9 cellular contexts compared by ENCODE assay signal in genomic region chr12:48199784-48200198, GRCh38. TPM values are rescaled to one million over a fixed set of nuclear protein-coding genes. Genes with fewer than 3 reads are reported as not detected.
DNase-seq lines count a peak whose midpoint lies in the region; ATAC-seq and TF ChIP-seq lines count a peak whose summit lies in the region.
"Had no signal": no experiment of that assay in that cellular context is flagged by ENCODE, and none has a peak within 500 bp of the region (broad histone marks: within the 10 kb centered on the region; RNA-seq: fewer than 3 reads in every experiment).

No MANE protein-coding gene starts in this region.

- peaks cover 38% of the 10 kb centered on the region for H3K4me1 Mint-ChIP-seq in dendritic cell treated with granulocyte-macrophage colony-stimulating factor and Interleukin-4, amounts not matched to agents 40 ng/mL and 50 ng/mL, for 4 days (ENCODE audit: low read depth)
- H3K4me1 Mint-ChIP-seq in nephron (peaks cover 32% of the 10 kb centered on the region), endothelial cell (ENCODE audit: unreplicated experiment) (peaks cover 21% of the 10 kb centered on the region)

- H3K4me3 Mint-ChIP-seq in dendritic cell treated with granulocyte-macrophage colony-stimulating factor and Interleukin-4, amounts not matched to agents 40 ng/mL and 50 ng/mL, for 4 days = peak overlapping the region; percentile 87
- H3K4me3 Mint-ChIP-seq in nephron = peak overlapping the region; percentile 77 to 89 (median 86)
- no peak overlapping the region for H3K4me3 Mint-ChIP-seq in endothelial cell (ENCODE audit: unreplicated experiment)

- peaks cover 0 to 23% (median 2%) of the 10 kb centered on the region in 11 experiments; a peak in 6 of 22 replicates for H3K36me3 ChIP-seq in BLaER1 treated with 17β-estradiol and CSF1 and Interleukin-3, amounts not matched to agents 10 nM and 100 nM

- peak overlapping the region; percentile 99 for H3K27ac Mint-ChIP-seq in dendritic cell treated with granulocyte-macrophage colony-stimulating factor and Interleukin-4, amounts not matched to agents 40 ng/mL and 50 ng/mL, for 4 days
- H3K27ac Mint-ChIP-seq in nephron = peak overlapping the region; percentile 80 to 89 (median 88)
- no peak overlapping the region for H3K27ac Mint-ChIP-seq in endothelial cell (ENCODE audit: unreplicated experiment)

- peak overlapping the region in 4 of 10 experiments; percentile 8 to 74 (median 67); a peak in 6 of 20 replicates for H3K4me3 ChIP-seq in BLaER1 treated with 17β-estradiol and CSF1 and Interleukin-3, amounts not matched to agents 10 nM and 100 nM
- H3K4me3 ChIP-seq in HL-60 (replicated peaks; ENCODE audit: insufficient read depth, low read length) = no peak overlapping the region

- peaks cover 3% of the 10 kb centered on the region for H3K27me3 Mint-ChIP-seq in dendritic cell treated with granulocyte-macrophage colony-stimulating factor and Interleukin-4, amounts not matched to agents 40 ng/mL and 50 ng/mL, for 4 days
- H3K27me3 Mint-ChIP-seq in nephron (ENCODE audit: low read depth) (no peaks in the 10 kb centered on the region), endothelial cell (ENCODE audit: unreplicated experiment) (peaks cover 8% of the 10 kb centered on the region)

- peak overlapping the region in 8 of 11 experiments; percentile 4 to 98 (median 66); a peak in 13 of 22 replicates for H3K9ac ChIP-seq in BLaER1 treated with 17β-estradiol and CSF1 and Interleukin-3, amounts not matched to agents 10 nM and 100 nM

- intact Hi-C loops in dendritic cell treated with granulocyte-macrophage colony-stimulating factor and Interleukin-4, amounts not matched to agents 40 ng/mL and 50 ng/mL, for 4 days (cut with micrococcal nuclease) = loop anchor here (2.0 to 5.0 kb wide), 2 partner anchors 138 to 151 kb away; partner anchors contain the start of gene ZNF641

- H3K4me2 ChIP-seq in BLaER1 treated with 17β-estradiol and CSF1 and Interleukin-3, amounts not matched to agents 10 nM and 100 nM = peak overlapping the region; percentile 83 to 97 (median 90)

- H3K27me3 ChIP-seq in BLaER1 treated with 17β-estradiol and CSF1 and Interleukin-3, amounts not matched to agents 10 nM and 100 nM = no peaks in the 10 kb centered on the region
- no peaks in the 10 kb centered on the region for H3K27me3 ChIP-seq in HL-60 (ENCODE audit: insufficient read depth, poor library complexity, severe bottlenecking)

- DNase-seq in HL-60 (ENCODE audit: low read depth in 1 of 2, low spot score in 1 of 2) (no peak), NCI-H187 treated with DMSO at 0.1 percent for 48 hours (lab: John Stamatoyannopoulos, UW) (no peak), AG08395 (ENCODE audit: low spot score) (no peak), endothelial cell (ENCODE audit: low spot score) (no peak)

- H4K20me1 ChIP-seq in BLaER1 treated with 17β-estradiol and CSF1 and Interleukin-3, amounts not matched to agents 10 nM and 100 nM = no peaks in the 10 kb centered on the region

- H3K4me1 ChIP-seq in BLaER1 treated with 17β-estradiol and CSF1 and Interleukin-3, amounts not matched to agents 10 nM and 100 nM = peaks cover 26 to 62% (median 32%) of the 10 kb centered on the region in 10 experiments

- H3K9me3 Mint-ChIP-seq in dendritic cell treated with granulocyte-macrophage colony-stimulating factor and Interleukin-4, amounts not matched to agents 40 ng/mL and 50 ng/mL, for 4 days = peaks cover 22% of the 10 kb centered on the region
- H3K9me3 Mint-ChIP-seq in nephron (peaks cover 20% of the 10 kb centered on the region), endothelial cell (ENCODE audit: unreplicated experiment) (peaks cover 27% of the 10 kb centered on the region)

- peaks cover 38% of the 10 kb centered on the region for H3K36me3 Mint-ChIP-seq in dendritic cell treated with granulocyte-macrophage colony-stimulating factor and Interleukin-4, amounts not matched to agents 40 ng/mL and 50 ng/mL, for 4 days (ENCODE audit: low read depth)
- H3K36me3 Mint-ChIP-seq in nephron (ENCODE audit: low read depth) (peaks cover 22% of the 10 kb centered on the region), endothelial cell (ENCODE audit: low read depth, unreplicated experiment) (peaks cover 25% of the 10 kb centered on the region)

- TF ChIP-seq CTCF in HL-60 (IDR thresholded peaks at IDR 0.05; ENCODE audit: insufficient read depth, low read length) = no peak
- no peak for TF ChIP-seq CTCF in nephron (IDR thresholded peaks at IDR 0.05; ENCODE audit: unreplicated experiment in 3 of 3)
- TF ChIP-seq CTCF in endothelial cell (IDR thresholded peaks at IDR 0.05; ENCODE audit: unreplicated experiment) = no peak

- no peak for ATAC-seq in GM21526 (IDR thresholded peaks at IDR 0.05; ENCODE audit: low FRiP score, unreplicated experiment)

- H3K9me3 ChIP-seq in BLaER1 treated with 17β-estradiol and CSF1 and Interleukin-3, amounts not matched to agents 10 nM and 100 nM (replicated peaks in 1 of 11) = peaks cover 0 to 29% (median 10%) of the 10 kb centered on the region in 11 experiments; a peak in 17 of 22 replicates

- H3K27ac ChIP-seq in BLaER1 treated with 17β-estradiol and CSF1 and Interleukin-3, amounts not matched to agents 10 nM and 100 nM = peak overlapping the region in 6 of 11 experiments; percentile 1 to 98 (median 97); a peak in 8 of 22 replicates
- peak overlapping the region; percentile 93; the same call in 1 of the 2 replicates for H3K27ac ChIP-seq in HL-60 (replicated peaks)

RNA-seq across cellular contexts. Expression of gene OR10AD1, which starts 3.3 kb away (rescaled TPM):
- total RNA-seq in endothelial cell (ENCODE audit: unreplicated experiment) = not detected
- total RNA-seq: HT1080 had no signal

RNA-seq across cellular contexts. Expression of gene CCDC184, which starts 16.3 kb away (rescaled TPM):
- 13.3 TPM for total RNA-seq in endothelial cell (ENCODE audit: unreplicated experiment)

RNA-seq across cellular contexts. Expression of gene ASB8, which starts 42.5 kb away (rescaled TPM):
- total RNA-seq in endothelial cell (ENCODE audit: unreplicated experiment) = 25.6 TPM
